15 cellular contexts compared by ENCODE assay signal in the genomic region with DNA sequence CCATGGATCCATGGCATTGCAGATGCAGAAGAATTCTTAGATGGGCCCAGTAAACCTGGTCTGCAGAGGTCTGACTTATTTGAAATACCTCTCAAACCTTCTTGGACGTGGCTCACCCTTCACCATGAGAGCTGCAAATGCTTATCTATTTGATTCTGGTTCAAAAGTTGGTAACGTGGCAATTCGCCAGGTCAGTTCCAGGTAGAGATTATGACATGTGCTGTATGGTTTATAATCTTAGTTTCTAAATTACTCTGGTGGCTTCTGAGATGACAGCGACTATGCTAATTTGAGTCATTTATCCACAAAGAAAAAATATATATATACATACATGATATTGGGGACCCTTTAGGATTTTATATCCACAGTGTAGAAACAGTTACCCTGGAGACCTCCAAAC.
A peak's percentile ranks its signal among the peaks of the same experiment; 100 is the strongest.
DNase-seq lines count a peak whose midpoint lies in the region; TF ChIP-seq lines count a peak whose summit lies in the region.
"Had no signal": no experiment of that assay in that cellular context is flagged by ENCODE, and none has a peak within 500 bp of the region (broad histone marks: within the 10 kb centered on the region; RNA-seq: fewer than 3 reads in every experiment).

No MANE protein-coding gene starts in this region.

- no peak overlapping the region for H2AK5ac ChIP-seq in H9 (ENCODE audit: insufficient read length, low read length)

- H3K23me2 ChIP-seq in H9 (ENCODE audit: insufficient read length, low read depth, low read length, poor library complexity, severe bottlenecking), result no peaks in the 10 kb centered on the region

- no peak overlapping the region for H2BK5ac ChIP-seq in H9 (ENCODE audit: insufficient read length, low read length)

- H3K36me3 ChIP-seq in skeletal muscle satellite cell (ENCODE audit: insufficient read depth, low read length), result peaks cover 76% of the 10 kb centered on the region
- H3K36me3 ChIP-seq: thyroid gland had no signal

- H4K20me1 ChIP-seq in H9 (ENCODE audit: control insufficient read depth, insufficient read depth, insufficient read length), result no peaks in the 10 kb centered on the region

- no CpG with 5 or more reads among the region's 4 CpGs for WGBS in H9 (ENCODE audit: extremely low coverage, insufficient read length, low lambda C conversion rate)

- H3K14ac ChIP-seq in H9 (ENCODE audit: insufficient read depth, low read length), result no peak overlapping the region

- H3K27ac ChIP-seq in H9 (ENCODE audit: insufficient read length, low read depth, low read length), result no peak overlapping the region
- H3K27ac ChIP-seq: SJSA1, thyroid gland had no signal

- no peak overlapping the region for H3K23ac ChIP-seq in H9 (ENCODE audit: insufficient read length, low read depth, low read length)

- no peaks in the 10 kb centered on the region; the same call in 1 of the 2 replicates for H3K27me3 Mint-ChIP-seq in H9 (ENCODE audit: low read depth)

- no peak overlapping the region for H4K5ac ChIP-seq in H9 (ENCODE audit: insufficient read length, low read depth, low read length)

- H3K27me3 ChIP-seq in skeletal muscle satellite cell (ENCODE audit: control insufficient read depth, insufficient read depth, low read length) (no peaks in the 10 kb centered on the region), H9 (ENCODE audit: insufficient read depth, low read length) (no peaks in the 10 kb centered on the region)
- H3K27me3 ChIP-seq: SJSA1, thyroid gland had no signal

- no peak for TF ChIP-seq CTCF in H9 (conservative IDR thresholded peaks at IDR 0.05)

- no peaks in the 10 kb centered on the region for H3K9me3 ChIP-seq in skeletal muscle satellite cell (replicated peaks; ENCODE audit: low read length)
- H3K9me3 ChIP-seq in H9 (ENCODE audit: control insufficient read depth, low read depth, low read length), result no peaks in the 10 kb centered on the region
- H3K9me3 ChIP-seq: SJSA1, thyroid gland had no signal

- H2AFZ ChIP-seq in H9 (ENCODE audit: low read length), result no peak overlapping the region

- H3K56ac ChIP-seq in H9 (ENCODE audit: insufficient read length, low read depth, low read length), result no peak overlapping the region

- H3K36me3 Mint-ChIP-seq in H9 (ENCODE audit: insufficient read depth in 1 of 3, low read depth in 3 of 3), result no peaks in the 10 kb centered on the region; a peak in 1 of 7 replicates
- H3K36me3 Mint-ChIP-seq: CD14-positive monocyte had no signal

- no peak overlapping the region for H3K4me3 Mint-ChIP-seq in H9
- H3K4me3 Mint-ChIP-seq: CD14-positive monocyte, immature natural killer cell had no signal

- no peaks in the 10 kb centered on the region for H3K9me3 Mint-ChIP-seq in H9
- H3K9me3 Mint-ChIP-seq: immature natural killer cell had no signal

- no peaks in the 10 kb centered on the region for H3K79me1 ChIP-seq in H9 (ENCODE audit: insufficient read depth, low read depth, low read length, poor library complexity, severe bottlenecking)

- H3T11ph ChIP-seq in H9 (ENCODE audit: low read length), result no peak overlapping the region

- peak; percentile 58 for DNase-seq in stimulated activated naive CD4-positive, alpha-beta T cell treated with Interleukin-2 at 50 U/mL for 16 hours (lab: John Stamatoyannopoulos, UW)
- DNase-seq in stimulated activated naive CD4-positive, alpha-beta T cell (lab: John Stamatoyannopoulos, UW), result no peak
- peak; percentile 76 for DNase-seq in activated CD8-positive, alpha-beta memory T cell treated with anti-CD3 and anti-CD28 coated beads, Interleukin-2, amount 50 U/mL, for 48 hours
- DNase-seq in NCI-H1694 treated with DMSO at 0.1 percent for 48 hours (lab: John Stamatoyannopoulos, UW) (no peak), NCI-H526 treated with DMSO at 0.1 percent for 48 hours (lab: John Stamatoyannopoulos, UW) (no peak), KG1 (lab: John Stamatoyannopoulos, UW) (no peak), H9 (no peak)
- DNase-seq: caudate nucleus, immature natural killer cell, NCI-H510A, thyroid gland had no signal

- H3K18ac ChIP-seq in H9 (ENCODE audit: insufficient read length, low read depth, low read length), result no peak overlapping the region

- H3K79me2 ChIP-seq in H9 (ENCODE audit: insufficient read depth, low read length), result no peaks in the 10 kb centered on the region

- H3K9ac ChIP-seq in skeletal muscle satellite cell (ENCODE audit: low read depth, low read length) (peak overlapping the region; percentile 36), H9 (ENCODE audit: extremely low read depth, insufficient read length, low read length) (no peak overlapping the region)

- H3K27ac Mint-ChIP-seq in H9, result no peak overlapping the region
- H3K27ac Mint-ChIP-seq: CD14-positive monocyte, immature natural killer cell had no signal

- H2BK20ac ChIP-seq in H9 (ENCODE audit: low read depth, low read length, poor library complexity, severe bottlenecking), result no peak overlapping the region

- H2BK15ac ChIP-seq in H9 (ENCODE audit: low read depth, low read length), result no peak overlapping the region

- H3K4me3 ChIP-seq in skeletal muscle satellite cell (ENCODE audit: low read length), result no peak overlapping the region
- H3K4me3 ChIP-seq: SJSA1, skin epidermis, thyroid gland had no signal

- H4K91ac ChIP-seq in H9 (ENCODE audit: insufficient read length, low read depth, low read length), result no peak overlapping the region

- H3K4me2 ChIP-seq in skeletal muscle satellite cell (ENCODE audit: low read length) (no peak overlapping the region), H9 (ENCODE audit: insufficient read depth, insufficient read length, low read length) (no peak overlapping the region)

- H3K4me1 Mint-ChIP-seq in H9, result 0 out of 4 replicates have a peak, but pooled peaks cover 0 to 3% of the 10 kb centered on the region in 2 experiments
- H3K4me1 Mint-ChIP-seq: CD14-positive monocyte had no signal

- H2BK120ac ChIP-seq in H9 (ENCODE audit: low read depth, low read length, poor library complexity, severe bottlenecking), result no peak overlapping the region

- no peak overlapping the region for H3K4ac ChIP-seq in H9 (ENCODE audit: low read depth, low read length)

- H3K4me1 ChIP-seq in skeletal muscle satellite cell (ENCODE audit: control insufficient read depth, insufficient read depth, low read length), result peaks cover 39% of the 10 kb centered on the region
- H3K4me1 ChIP-seq in H9 (ENCODE audit: insufficient read depth, low read length), result no peaks in the 10 kb centered on the region

- no peak overlapping the region for H2BK12ac ChIP-seq in H9 (ENCODE audit: insufficient read length, low read depth, low read length)

- H4K8ac ChIP-seq in H9 (replicated peaks; ENCODE audit: insufficient read length, low read depth, low read length), result no peak overlapping the region

Comparison
In these comparisons a context has a peak if more than half of its experiments do, and no peak if none do; other contexts are left out.
1. DNase-seq: peak in stimulated activated naive CD4-positive, alpha-beta T cell treated with Interleukin-2 at 50 U/mL for 16 hours (single experiment) and activated CD8-positive, alpha-beta memory T cell treated with anti-CD3 and anti-CD28 coated beads, Interleukin-2, amount 50 U/mL, for 48 hours (single experiment); none in stimulated activated naive CD4-positive, alpha-beta T cell (0 of 6), NCI-H1694 treated with DMSO at 0.1 percent for 48 hours (single experiment), NCI-H526 treated with DMSO at 0.1 percent for 48 hours (single experiment), KG1 (single experiment) and H9 (single experiment).